In the genomic region with DNA sequence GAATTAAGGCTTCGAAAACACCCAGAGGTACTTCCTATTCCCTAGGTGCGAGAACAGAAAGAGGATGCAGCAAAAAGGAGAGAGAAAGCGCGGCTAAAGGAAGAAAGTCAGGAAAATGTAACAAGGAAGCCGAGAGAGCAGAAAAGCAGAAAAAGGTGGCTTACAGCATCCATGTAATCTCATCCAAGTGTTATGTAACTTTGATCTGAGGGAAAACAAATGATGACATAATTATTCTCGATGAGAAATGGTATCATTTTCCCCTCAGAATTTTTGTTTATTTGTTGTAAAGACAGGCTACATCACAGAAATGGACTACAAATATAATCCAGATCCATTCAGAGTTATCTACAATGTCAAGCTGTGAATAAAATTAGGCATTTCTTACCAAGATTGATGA, we compare ENCODE assay signal across 23 cellular contexts.
"Had no signal": no experiment of that assay in that cellular context is flagged by ENCODE, and none has a peak within 500 bp of the region (broad histone marks: within the 10 kb centered on the region; RNA-seq: fewer than 3 reads in every experiment).

No MANE protein-coding gene starts in this region.

- DNase-seq: dermis blood vessel endothelial cell; effector CD4-positive, alpha-beta T cell; endodermal cell; foreskin melanocyte; head of caudate nucleus; kidney; left cardiac atrium; left ventricle myocardium superior; mesenchymal stem cell; midbrain; posterior cingulate gyrus; sigmoid colon; stimulated activated CD4-positive, alpha-beta T cell treated with anti-CD3 and anti-CD28 coated beads, Interleukin-2, amount 100 ng/mL, for 24 hours; stimulated activated CD4-positive, alpha-beta T cell treated with anti-CD3 and anti-CD28 coated beads, Interleukin-4, amount 100 ng/mL, for 4 hours; stimulated activated naive CD4-positive, alpha-beta T cell; stomach; thyroid gland; upper lobe of left lung; uterus had no signal

- H3K4me3 ChIP-seq: hepatocyte, lung, right atrium auricular region, sigmoid colon, skin epidermis, stomach, thyroid gland, upper lobe of left lung, uterus had no signal

- H3K9me3 Mint-ChIP-seq: endodermal cell had no signal

- H3K27me3 ChIP-seq: hepatocyte, right atrium auricular region, sigmoid colon, stomach, thyroid gland, upper lobe of left lung, uterus had no signal

- H3K27ac Mint-ChIP-seq: endodermal cell had no signal

- H3K4me1 ChIP-seq: uterus had no signal

- H3K27ac ChIP-seq: hepatocyte, right atrium auricular region, sigmoid colon, skin epidermis, stomach, thyroid gland, upper lobe of left lung, uterus had no signal

- H3K4me1 Mint-ChIP-seq: endodermal cell had no signal

- H3K4me3 Mint-ChIP-seq: endodermal cell had no signal

- H3K36me3 ChIP-seq: right atrium auricular region, sigmoid colon, stomach, thyroid gland, upper lobe of left lung, uterus had no signal

- H3K9me3 ChIP-seq: right atrium auricular region, sigmoid colon, stomach, thyroid gland, upper lobe of left lung, uterus had no signal
